In genomic region chr13:99354371-99354951, GRCh38 we compare ENCODE assay signal across 9 cellular contexts. TPM values are rescaled to one million over a fixed set of nuclear protein-coding genes. Genes with fewer than 3 reads are reported as not detected.
DNase-seq lines count a peak whose midpoint lies in the region; ATAC-seq and TF ChIP-seq lines count a peak whose summit lies in the region.
"Had no signal": no experiment of that assay in that cellular context is flagged by ENCODE, and none has a peak within 500 bp of the region (broad histone marks: within the 10 kb centered on the region; RNA-seq: fewer than 3 reads in every experiment).

No MANE protein-coding gene starts in this region.

- peak; percentile 28 to 83 for DNase-seq in T47D (ENCODE audit: low read depth in 1 of 2, low spot score in 1 of 2)
- no peak for DNase-seq in MCF 10A (ENCODE audit: unreplicated experiment)
- DNase-seq in Peyer's patch: peak in 2 of 3 donors; percentile 65 to 71
- DNase-seq in esophagus muscularis mucosa (ENCODE audit: extremely low spot score): peak; percentile 86
- DNase-seq in retina: no peak
- DNase-seq in COLO668 (lab: John Stamatoyannopoulos, UW; ENCODE audit: unreplicated experiment): no peak
- no peak for DNase-seq in Right ventricle myocardium superior

- H3K4me1 Mint-ChIP-seq in MCF 10A (ENCODE audit: insufficient read depth, unreplicated experiment): no peaks in the 10 kb centered on the region

- no peak for ATAC-seq in Right ventricle myocardium superior (ENCODE audit: poor library complexity)

- no peaks in the 10 kb centered on the region for H3K27me3 Mint-ChIP-seq in MCF 10A (ENCODE audit: insufficient read depth, unreplicated experiment)

- no peak overlapping the region for H3K27ac Mint-ChIP-seq in MCF 10A (ENCODE audit: low read depth, unreplicated experiment)

- CTCF ChIA-PET in MCF 10A (lab: Yijun Ruan, JAX): interaction anchor here (0.7 to 1.4 kb wide), 2 partner anchors 14 to 84 kb away, joined by 3 to 4 read pairs; no protein-coding TSS in a partner anchor

- POLR2A ChIA-PET in MCF 10A (lab: Yijun Ruan, JAX): interaction anchor here (0.9 kb wide), 1 partner anchor 11 kb away, joined by 4 read pairs; no protein-coding TSS in a partner anchor

- H3K27ac ChIP-seq in Peyer's patch: peak overlapping the region; percentile 70 to 88 (median 86)
- H3K27ac ChIP-seq in esophagus muscularis mucosa (replicated peaks in 1 of 4): peak overlapping the region in 2 of 4 donors; percentile 63 to 67
- H3K27ac ChIP-seq in thymus (ENCODE audit: low read depth): peak overlapping the region; percentile 58
- H3K27ac ChIP-seq: C4-2B had no signal

- no TSS peak for BruUV-seq in MCF 10A (replicated peaks; lab: Mats Ljungman, UMichigan)

- TF ChIP-seq POLR2A in Peyer's patch (IDR thresholded peaks at IDR 0.05): no peak
- TF ChIP-seq POLR2A in esophagus muscularis mucosa (IDR thresholded peaks at IDR 0.05; ENCODE audit: low read depth): no peak

- no peaks in the 10 kb centered on the region for H3K27me3 ChIP-seq in Peyer's patch
- H3K27me3 ChIP-seq in esophagus muscularis mucosa: no peaks in the 10 kb centered on the region
- no peaks in the 10 kb centered on the region for H3K27me3 ChIP-seq in thymus (ENCODE audit: control insufficient read depth, insufficient read depth)

- 74% methylated on average over 8 of the region's 8 CpGs for WGBS in esophagus muscularis mucosa
- 76% methylated on average over 8 of the region's 8 CpGs for WGBS in thymus

- H3K4me1 ChIP-seq in Peyer's patch: peaks cover 0 to 46% (median 26%) of the 10 kb centered on the region in 4 donors
- peaks cover 15 to 38% (median 29%) of the 10 kb centered on the region in 4 donors for H3K4me1 ChIP-seq in esophagus muscularis mucosa
- H3K4me1 ChIP-seq in thymus (ENCODE audit: control insufficient read depth, insufficient read depth, low read length): peaks cover 43% of the 10 kb centered on the region

- peaks cover 20% of the 10 kb centered on the region for H3K36me3 Mint-ChIP-seq in MCF 10A (ENCODE audit: insufficient read depth, unreplicated experiment)

- TF ChIP-seq CTCF in MCF 10A (IDR thresholded peaks at IDR 0.05; ENCODE audit: unreplicated experiment) (no peak), Peyer's patch (IDR thresholded peaks at IDR 0.05) (no peak), esophagus muscularis mucosa (IDR thresholded peaks at IDR 0.05) (no peak)

- TF ChIP-seq EP300 in esophagus muscularis mucosa (IDR thresholded peaks at IDR 0.05): no peak

- intact Hi-C loops in MCF 10A (cut with micrococcal nuclease) (no loop called here), esophagus muscularis mucosa (cut with DNase I) (no loop called here), Right ventricle myocardium superior (cut with DNase I) (no loop called here)

- H3K4me3 ChIP-seq in Peyer's patch (no peak overlapping the region), esophagus muscularis mucosa (no peak overlapping the region), thymus (ENCODE audit: low read length) (no peak overlapping the region)

- H3K4me3 Mint-ChIP-seq in MCF 10A (ENCODE audit: unreplicated experiment): no peak overlapping the region

- H3K9me3 Mint-ChIP-seq in MCF 10A (ENCODE audit: unreplicated experiment): no peaks in the 10 kb centered on the region

- H3K36me3 ChIP-seq in Peyer's patch (no peaks in the 10 kb centered on the region), esophagus muscularis mucosa (peaks cover 4 to 45% (median 20%) of the 10 kb centered on the region in 4 donors), thymus (ENCODE audit: control insufficient read depth, insufficient read depth) (peaks cover 18% of the 10 kb centered on the region)

- H3K9me3 ChIP-seq in Peyer's patch (no peaks in the 10 kb centered on the region), esophagus muscularis mucosa (no peaks in the 10 kb centered on the region), thymus (ENCODE audit: control insufficient read depth) (no peaks in the 10 kb centered on the region)

- in situ Hi-C loops in T47D (cut with HindIII; ENCODE audit: low pct_unique_long_range_greater_than_20kb, low sequenced_read_pairs): no loop called here

RNA-seq across cellular contexts. Expression of gene GPR183, which starts 47.3 kb away (rescaled TPM):
- total RNA-seq in MCF 10A (2022) (not detected in 2 replicates), Peyer's patch (10 to 100 TPM in 1 of 4 donors, 1 to 10 TPM in 3; 1.1 to 24.8 (median 3.9) TPM), esophagus muscularis mucosa (10 to 100 TPM; 11.9 to 32.1 (median 22.3) TPM), Right ventricle myocardium superior (1.6 TPM)
- polyA plus RNA-seq in thymus: 33.0 TPM

Comparison
In these comparisons a context has a peak if more than half of its experiments do, and no peak if none do; other contexts are left out.
1. DNase-seq: peak in T47D (2 of 2), Peyer's patch (2 of 3) and esophagus muscularis mucosa (single experiment); none in MCF 10A (single experiment), retina (single experiment), COLO668 (single experiment) and Right ventricle myocardium superior (single experiment).